35 cellular contexts compared by ENCODE assay signal in the genomic region with DNA sequence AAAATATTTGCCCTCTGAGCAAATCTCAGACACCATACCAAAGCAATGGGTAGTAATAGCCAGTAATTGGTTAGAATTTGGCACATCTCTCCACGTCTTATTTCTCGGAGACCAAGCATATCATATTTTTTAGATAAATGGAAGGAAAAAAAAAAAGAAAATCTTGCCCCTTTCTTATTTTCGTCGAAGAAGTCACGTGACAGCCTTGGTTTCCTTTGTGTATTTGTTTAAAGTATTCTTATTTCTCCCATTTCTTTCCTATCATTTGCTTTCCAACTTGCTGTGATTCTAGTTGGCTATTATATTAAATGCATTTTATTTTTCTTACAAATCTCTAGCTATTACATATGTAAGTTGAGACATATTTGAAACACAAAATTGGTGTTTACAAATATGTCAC.
DNase-seq lines count a peak whose midpoint lies in the region; ATAC-seq, FAIRE-seq and TF ChIP-seq lines count a peak whose summit lies in the region.
"Had no signal": no experiment of that assay in that cellular context is flagged by ENCODE, and none has a peak within 500 bp of the region (broad histone marks: within the 10 kb centered on the region; RNA-seq: fewer than 3 reads in every experiment).

No MANE protein-coding gene starts in this region.

- RAD21 ChIA-PET in GM12878 (lab: Charles Lee; ENCODE audit: unreplicated experiment), result no interaction called here

- H3K9ac ChIP-seq in HepG2 (ENCODE audit: insufficient read depth, low read depth, low read length) (no peak overlapping the region), Karpas-422 (ENCODE audit: low read length) (no peak overlapping the region), GM12878 (ENCODE audit: control insufficient read depth, insufficient read depth, low read length) (no peak overlapping the region), K562 (ENCODE audit: insufficient read depth in 1 of 2, low read depth in 2 of 2, low read length in 2 of 2) (no peak overlapping the region)
- H3K9ac ChIP-seq: BLaER1; BLaER1 treated with 17β-estradiol and CSF1 and Interleukin-3, amounts not matched to agents 10 nM and 100 nM had no signal

- in situ Hi-C loops in HepG2 (cut with HindIII; ENCODE audit: extremely low pct_ligation_motif_present, low pct_unique_long_range_greater_than_20kb), result no loop called here
- in situ Hi-C loops in GM12878 (cut with MboI), result no loop called here
- in situ Hi-C loops in K562 (cut with MboI), result no loop called here

- CTCF ChIA-PET in HepG2 (lab: Yijun Ruan, JAX; ENCODE audit: low intra/inter-chr PET ratio, low total read pairs), result no interaction called here
- CTCF ChIA-PET in GM12878 (lab: Yijun Ruan, JAX), result no interaction called here
- CTCF ChIA-PET in K562 (lab: Yijun Ruan, JAX; ENCODE audit: low intra/inter-chr PET ratio), result no interaction called here

- H4K20me1 ChIP-seq in HepG2 (ENCODE audit: insufficient read depth, low read length) (no peaks in the 10 kb centered on the region), Karpas-422 (ENCODE audit: insufficient read depth, low read depth, low read length) (no peaks in the 10 kb centered on the region), GM12878 (ENCODE audit: control insufficient read depth, insufficient read depth) (no peaks in the 10 kb centered on the region), K562 (replicated peaks; ENCODE audit: control insufficient read depth, insufficient read depth, low read length) (no peaks in the 10 kb centered on the region)
- H4K20me1 ChIP-seq: BLaER1; BLaER1 treated with 17β-estradiol and CSF1 and Interleukin-3, amounts not matched to agents 10 nM and 100 nM had no signal

- no peak overlapping the region for H3K4me2 ChIP-seq in HepG2 (ENCODE audit: low read depth, low read length)
- no peak overlapping the region for H3K4me2 ChIP-seq in Karpas-422 (ENCODE audit: low read depth, low read length, poor library complexity, severe bottlenecking)
- H3K4me2 ChIP-seq in GM12878 (ENCODE audit: control insufficient read depth, insufficient read depth), result no peak overlapping the region
- no peak overlapping the region for H3K4me2 ChIP-seq in K562 (ENCODE audit: insufficient read depth, low read length)
- H3K4me2 ChIP-seq: A549; BLaER1; BLaER1 treated with 17β-estradiol and CSF1 and Interleukin-3, amounts not matched to agents 10 nM and 100 nM had no signal

- DNase-seq in HepG2 (ENCODE audit: low spot score) (no peak), right lobe of liver (no peak), Karpas-422 (no peak), GM12878 (ENCODE audit: low read depth, low spot score) (no peak), K562 (ENCODE audit: extremely low read depth in 1 of 4, low spot score in 3 of 4) (no peak), hepatic stellate cell (ENCODE audit: low spot score) (no peak), globus pallidus (ENCODE audit: low spot score) (no peak)
- DNase-seq: 8988T; ACHN; AML-193; BE2C; C1 segment of cervical spinal cord; Caco-2; Calu3; CD4-positive, alpha-beta memory T cell; CD4-positive, alpha-beta T cell; CD4-positive, CD25-positive, alpha-beta regulatory T cell; CD8-positive, alpha-beta memory T cell; CD8-positive, alpha-beta T cell; COR-L47; DMS 273 treated with DMSO at 0.1 percent for 48 hours; DMS153; DMS53; DMS79; DMS79 treated with DMSO at 0.1 percent for 48 hours; DND-41; EL had no signal

- TF ChIP-seq RAD21 in HepG2 (CRISPR knock-in tag; IDR thresholded peaks at IDR 0.05) (no peak), GM12878 (IDR thresholded peaks at IDR 0.05; ENCODE audit: insufficient read depth, low read depth, low read length) (no peak), K562 (CRISPR knock-in tag; conservative IDR thresholded peaks at IDR 0.05 in 1 of 2, IDR thresholded peaks at IDR 0.05 in 1 of 2) (no peak)

- SMC1A ChIA-PET in GM12878 (lab: Charles Lee; ENCODE audit: uncharacterized antibody, unreplicated experiment), result interaction anchor here (0.6 to 0.9 kb wide), 2 partner anchors 13 to 1400 kb away, joined by 3 read pairs; no protein-coding TSS in a partner anchor

- no peak overlapping the region for H3K4me3 ChIP-seq in HepG2 (replicated peaks in 1 of 3; ENCODE audit: insufficient read depth in 1 of 3, low read depth in 2 of 3, low read length in 3 of 3)
- H3K4me3 ChIP-seq in right lobe of liver, result no peak overlapping the region
- H3K4me3 ChIP-seq in Karpas-422 (ENCODE audit: low read length), result no peak overlapping the region
- H3K4me3 ChIP-seq in GM12878, result no peak overlapping the region
- H3K4me3 ChIP-seq in K562, result no peak overlapping the region
- H3K4me3 ChIP-seq: A549; BLaER1; BLaER1 treated with 17β-estradiol and CSF1 and Interleukin-3, amounts not matched to agents 10 nM and 100 nM had no signal

- TF ChIP-seq CTCF in HepG2 (CRISPR knock-in tag; IDR thresholded peaks at IDR 0.05) (no peak), right lobe of liver (IDR thresholded peaks at IDR 0.05) (no peak), GM12878 (IDR thresholded peaks at IDR 0.05 in 2 of 3, conservative IDR thresholded peaks at IDR 0.05 in 1 of 3; ENCODE audit: control insufficient read depth in 2 of 3, extremely low read depth in 1 of 3, insufficient read depth in 1 of 3, low read depth in 3 of 3, low read length in 3 of 3) (no peak), K562 (IDR thresholded peaks at IDR 0.05 in 2 of 3, conservative IDR thresholded peaks at IDR 0.05 in 1 of 3; ENCODE audit: insufficient read depth in 2 of 3, low read depth in 1 of 3, low read length in 3 of 3) (no peak)

- H3K27ac ChIP-seq in HepG2 (ENCODE audit: extremely low read length, insufficient read depth, low read length), result no peak overlapping the region
- H3K27ac ChIP-seq in right lobe of liver, result no peak overlapping the region
- H3K27ac ChIP-seq in Karpas-422 (ENCODE audit: low read length), result no peak overlapping the region
- no peak overlapping the region for H3K27ac ChIP-seq in GM12878 (ENCODE audit: control insufficient read depth, insufficient read depth)
- H3K27ac ChIP-seq in K562 (ENCODE audit: extremely low read depth, low read depth, low read length), result no peak overlapping the region
- H3K27ac ChIP-seq: 22Rv1; A549; BLaER1; BLaER1 treated with 17β-estradiol and CSF1 and Interleukin-3, amounts not matched to agents 10 nM and 100 nM; C4-2B had no signal

- POLR2A ChIA-PET in HepG2 (lab: Yijun Ruan, JAX) (no interaction called here), GM12878 (lab: Charles Lee) (no interaction called here), K562 (lab: Yijun Ruan, JAX) (no interaction called here)

- H3K9me3 ChIP-seq in HepG2 (ENCODE audit: low read length) (no peaks in the 10 kb centered on the region), right lobe of liver (no peaks in the 10 kb centered on the region), Karpas-422 (ENCODE audit: low read length) (no peaks in the 10 kb centered on the region), GM12878 (replicated peaks; ENCODE audit: control insufficient read depth, insufficient read depth, low read length) (no peaks in the 10 kb centered on the region), K562 (replicated peaks; ENCODE audit: control insufficient read depth, insufficient read depth, low read depth, low read length) (no peaks in the 10 kb centered on the region)
- H3K9me3 ChIP-seq: A549; BE2C; BLaER1; BLaER1 treated with 17β-estradiol and CSF1 and Interleukin-3, amounts not matched to agents 10 nM and 100 nM; Caco-2 had no signal

- intact Hi-C loops in HepG2 (cut with micrococcal nuclease; ENCODE audit: unreplicated experiment), result no loop called here
- intact Hi-C loops in right lobe of liver (cut with DNase I), result no loop called here
- intact Hi-C loops in GM12878 (cut with micrococcal nuclease; ENCODE audit: unreplicated experiment), result loop anchor here (10.0 kb wide), 1 partner anchor 61 kb away; no protein-coding TSS in a partner anchor
- intact Hi-C loops in K562 (cut with micrococcal nuclease), result no loop called here

- ATAC-seq in HepG2 (no peak), right lobe of liver (no peak), GM12878 (no peak), K562 (no peak), HG03175 (IDR thresholded peaks at IDR 0.05; ENCODE audit: unreplicated experiment) (no peak)
- ATAC-seq: A549; CD8-positive, alpha-beta T cell had no signal

- no peaks in the 10 kb centered on the region for H3K79me2 ChIP-seq in HepG2 (ENCODE audit: insufficient read depth, low read length)
- no peaks in the 10 kb centered on the region for H3K79me2 ChIP-seq in Karpas-422 (ENCODE audit: low read length)
- no peaks in the 10 kb centered on the region for H3K79me2 ChIP-seq in GM12878 (ENCODE audit: control insufficient read depth, insufficient read depth, low read length)
- no peaks in the 10 kb centered on the region for H3K79me2 ChIP-seq in K562 (ENCODE audit: control insufficient read depth, insufficient read depth, low read length)

- H3K36me3 ChIP-seq in HepG2 (replicated peaks in 1 of 2; ENCODE audit: control insufficient read depth in 1 of 2, insufficient read depth in 2 of 2, low read length in 2 of 2), result no peaks in the 10 kb centered on the region
- no peaks in the 10 kb centered on the region for H3K36me3 ChIP-seq in right lobe of liver
- H3K36me3 ChIP-seq in Karpas-422 (ENCODE audit: insufficient read depth, low read length), result no peaks in the 10 kb centered on the region
- no peaks in the 10 kb centered on the region for H3K36me3 ChIP-seq in GM12878 (ENCODE audit: control insufficient read depth in 2 of 2, insufficient read depth in 2 of 2, low read length in 1 of 2)
- no peaks in the 10 kb centered on the region for H3K36me3 ChIP-seq in K562 (ENCODE audit: control insufficient read depth, insufficient read depth, low read length)
- H3K36me3 ChIP-seq: BE2C; BLaER1; BLaER1 treated with 17β-estradiol and CSF1 and Interleukin-3, amounts not matched to agents 10 nM and 100 nM had no signal

- no TSS peak for BruUV-seq in HepG2 (replicated peaks; lab: Mats Ljungman, UMichigan)
- BruUV-seq in GM12878 (replicated peaks; lab: Mats Ljungman, UMichigan), result no TSS peak
- no TSS peak for BruUV-seq in K562 (replicated peaks; lab: Mats Ljungman, UMichigan)

- TF ChIP-seq EP300 in HepG2 (IDR thresholded peaks at IDR 0.05; ENCODE audit: low read depth in 2 of 2, low read length in 2 of 2) (no peak), HepG2 (CRISPR knock-in tag; IDR thresholded peaks at IDR 0.05; ENCODE audit: borderline replicate concordance) (no peak), GM12878 (IDR thresholded peaks at IDR 0.05; ENCODE audit: borderline replicate concordance in 1 of 2, control insufficient read depth in 1 of 2, low read depth in 2 of 2, low read length in 2 of 2) (no peak), K562 (IDR thresholded peaks at IDR 0.05; ENCODE audit: low read length) (no peak)

- H2AFZ ChIP-seq in HepG2 (ENCODE audit: low read length) (no peak overlapping the region), Karpas-422 (ENCODE audit: low read length) (0 out of 2 replicates have a peak overlapping the region, but pooled peaks have one; percentile 48), GM12878 (ENCODE audit: control insufficient read depth, low read depth, low read length) (no peak overlapping the region), K562 (ENCODE audit: low read depth, low read length) (no peak overlapping the region)

- H3K27me3 ChIP-seq in HepG2 (ENCODE audit: control insufficient read depth in 1 of 2, insufficient read depth in 2 of 2, low read length in 2 of 2) (no peaks in the 10 kb centered on the region), right lobe of liver (no peaks in the 10 kb centered on the region), Karpas-422 (ENCODE audit: low read length) (no peaks in the 10 kb centered on the region), GM12878 (replicated peaks in 1 of 2; ENCODE audit: control insufficient read depth in 2 of 2, insufficient read depth in 2 of 2, low read length in 1 of 2) (no peaks in the 10 kb centered on the region), K562 (ENCODE audit: control insufficient read depth in 2 of 2, insufficient read depth in 2 of 2, low read length in 2 of 2) (no peaks in the 10 kb centered on the region)
- H3K27me3 ChIP-seq: BE2C; BLaER1; BLaER1 treated with 17β-estradiol and CSF1 and Interleukin-3, amounts not matched to agents 10 nM and 100 nM had no signal

- FAIRE-seq in HepG2 (lab: Jason Lieb, UNC) (no peak), GM12878 (lab: Jason Lieb, UNC) (no peak), K562 (lab: Jason Lieb, UNC) (no peak)
- FAIRE-seq: A204.1, A549, D721Med had no signal

- H3K4me1 ChIP-seq in HepG2 (ENCODE audit: insufficient read depth, low read length) (no peaks in the 10 kb centered on the region), right lobe of liver (no peaks in the 10 kb centered on the region), Karpas-422 (ENCODE audit: low read length) (no peaks in the 10 kb centered on the region), GM12878 (ENCODE audit: control insufficient read depth, insufficient read depth, low read length) (no peaks in the 10 kb centered on the region), K562 (replicated peaks in 1 of 2; ENCODE audit: control insufficient read depth in 2 of 2, insufficient read depth in 2 of 2, low read length in 2 of 2) (no peaks in the 10 kb centered on the region)
- H3K4me1 ChIP-seq: A549; BE2C; BLaER1; BLaER1 treated with 17β-estradiol and CSF1 and Interleukin-3, amounts not matched to agents 10 nM and 100 nM; Caco-2 had no signal

- no peaks in the 10 kb centered on the region for H3K9me2 ChIP-seq in Karpas-422 (replicated peaks; ENCODE audit: insufficient read depth, low read length)

- WGBS in HepG2 (ENCODE audit: low lambda C conversion rate), result 1% methylated on average over 5 of the region's 5 CpGs
- 36% methylated on average over 5 of the region's 5 CpGs for WGBS in right lobe of liver (ENCODE audit: insufficient coverage, low coverage, low lambda C conversion rate, missing lambda C conversion rate)
- 16% methylated on average over 5 of the region's 5 CpGs for WGBS in GM12878 (ENCODE audit: insufficient coverage, insufficient replicate concordance, low lambda C conversion rate, missing lambda C conversion rate)
- WGBS in K562 (ENCODE audit: insufficient coverage, low coverage, missing lambda C conversion rate), result 0% methylated on average over 5 of the region's 5 CpGs

- TF ChIP-seq POLR2A in HepG2 (IDR thresholded peaks at IDR 0.05; ENCODE audit: insufficient read depth in 1 of 2, low read depth in 2 of 2, low read length in 2 of 2), result no peak
- TF ChIP-seq POLR2A in right lobe of liver (IDR thresholded peaks at IDR 0.05), result no peak
- TF ChIP-seq POLR2A in GM12878 (IDR thresholded peaks at IDR 0.05; ENCODE audit: low read depth, low read length), result no peak
- no peak for TF ChIP-seq POLR2A in K562 (conservative IDR thresholded peaks at IDR 0.05)

- no peaks in the 10 kb centered on the region for H3K9me1 ChIP-seq in K562 (ENCODE audit: control insufficient read depth, insufficient read depth, low read length)

Comparison
In these comparisons a context has a peak if more than half of its experiments do, and no peak if none do; other contexts are left out.
1. Of the 241 proteins assayed by ChIP-seq in both HepG2 and K562: peak only in HepG2: RAD51; only in K562: TFE3; in both: none; in neither: 239.